Comparison of ENCODE assay signal across 28 cellular contexts in genomic region chr6:147418523-147418922, GRCh38.
DNase-seq lines count a peak whose midpoint lies in the region; ATAC-seq and TF ChIP-seq lines count a peak whose summit lies in the region.
"Had no signal": no experiment of that assay in that cellular context is flagged by ENCODE, and none has a peak within 500 bp of the region (broad histone marks: within the 10 kb centered on the region; RNA-seq: fewer than 3 reads in every experiment).

No MANE protein-coding gene starts in this region.

- H3K27ac Mint-ChIP-seq in activated CD4-positive, alpha-beta memory T cell treated with anti-CD3 and anti-CD28 coated beads, Interleukin-2, amount 10 ng/mL, durations not matched to agents 7 days and 5 days = no peak overlapping the region
- H3K27ac Mint-ChIP-seq: activated B cell treated with CpG ODN at 0.5 μM for 24 hours; activated naive CD8-positive, alpha-beta T cell treated with anti-CD3 and anti-CD28 coated beads for 36 hours; activated T-helper 1 cell treated with anti-CD3 and anti-CD28 coated beads, Interleukin-12 subunit alpha, Interleukin-12 subunit beta, Interleukin-2, Interleukin-4 antibody, amounts not matched to agents 30 ng/mL and 10 ng/mL and 1 ng/mL, durations not matched to agents 14 hours and 24 hours and 36 hours; natural killer cell treated with Interleukin-12 subunit alpha and Interleukin-12 subunit beta and Interleukin-15 and Interleukin-18, amount 100 ng/mL, for 72 hours; stimulated activated naive CD8-positive, alpha-beta T cell treated with anti-CD3 and anti-CD28 coated beads, Interleukin-15, Interleukin-2, amounts not matched to agents 100 ng/mL and 50 ng/mL, for 24 hours had no signal

- CTCF ChIA-PET in activated CD4-positive, alpha-beta memory T cell treated with anti-CD3 and anti-CD28 coated beads, Interleukin-2, amount 10 ng/mL, durations not matched to agents 7 days and 5 days (lab: Charles Lee) = no interaction called here

- H3K4me3 ChIP-seq in epithelial cell of esophagus (ENCODE audit: low read length) (no peak overlapping the region), colonic mucosa (no peak overlapping the region)
- H3K4me3 ChIP-seq: body of pancreas, coronary artery, upper lobe of left lung had no signal

- ATAC-seq in GM18498 (IDR thresholded peaks at IDR 0.05; ENCODE audit: unreplicated experiment) = peak; percentile 60
- ATAC-seq in GM21526 (IDR thresholded peaks at IDR 0.05; ENCODE audit: low FRiP score, unreplicated experiment) = peak; percentile 69
- peak; percentile 48 for ATAC-seq in HG03097 (IDR thresholded peaks at IDR 0.05; ENCODE audit: low FRiP score, unreplicated experiment)
- ATAC-seq: body of pancreas; natural killer cell treated with Interleukin-12 subunit alpha and Interleukin-12 subunit beta and Interleukin-15 and Interleukin-18, amount 100 ng/mL, for 72 hours had no signal

- DNase-seq in epithelial cell of esophagus (ENCODE audit: low read depth) (peak; percentile 17), colonic mucosa (no peak)
- no peak for DNase-seq in activated CD4-positive, alpha-beta memory T cell treated with anti-CD3 and anti-CD28 coated beads, Interleukin-2, amount 10 ng/mL, durations not matched to agents 7 days and 5 days
- DNase-seq in activated naive CD4-positive, alpha-beta T cell treated with Interleukin-2 at 50 U/mL for 16 hours = no peak
- no peak for DNase-seq in stimulated activated CD4-positive, alpha-beta T cell treated with anti-CD3 and anti-CD28 coated beads, Interleukin-2, amount 100 ng/mL, for 48 hours
- DNase-seq: activated B cell treated with CpG ODN at 0.5 μM for 24 hours; activated naive CD8-positive, alpha-beta T cell treated with anti-CD3 and anti-CD28 coated beads for 36 hours; body of pancreas; Calu3; foreskin fibroblast; GOT3; Karpas-422; kidney; mesenchymal stem cell; NCI-H1048; NCI-H2029 treated with DMSO at 0.1 percent for 48 hours; NCI-H446 treated with DMSO at 0.1 percent for 48 hours; SK-N-SH; stimulated activated CD4-positive, alpha-beta T cell treated with anti-CD3 and anti-CD28 coated beads, Interleukin-2, amount 100 ng/mL, for 24 hours; upper lobe of left lung had no signal

- H3K27ac ChIP-seq in colonic mucosa = no peak overlapping the region
- H3K27ac ChIP-seq: body of pancreas, coronary artery, parathyroid adenoma, upper lobe of left lung had no signal

- H3K36me3 Mint-ChIP-seq in activated CD4-positive, alpha-beta memory T cell treated with anti-CD3 and anti-CD28 coated beads, Interleukin-2, amount 10 ng/mL, durations not matched to agents 7 days and 5 days (ENCODE audit: low read depth) = no peaks in the 10 kb centered on the region
- H3K36me3 Mint-ChIP-seq: activated naive CD8-positive, alpha-beta T cell treated with anti-CD3 and anti-CD28 coated beads for 36 hours had no signal

- POLR2A ChIA-PET in activated CD4-positive, alpha-beta memory T cell treated with anti-CD3 and anti-CD28 coated beads, Interleukin-2, amount 10 ng/mL, durations not matched to agents 7 days and 5 days (lab: Charles Lee) = no interaction called here

- H3K36me3 ChIP-seq in colonic mucosa = no peaks in the 10 kb centered on the region
- H3K36me3 ChIP-seq: upper lobe of left lung had no signal

- H3K4me3 Mint-ChIP-seq in activated CD4-positive, alpha-beta memory T cell treated with anti-CD3 and anti-CD28 coated beads, Interleukin-2, amount 10 ng/mL, durations not matched to agents 7 days and 5 days = no peak overlapping the region
- H3K4me3 Mint-ChIP-seq: activated B cell treated with CpG ODN at 0.5 μM for 24 hours; activated naive CD8-positive, alpha-beta T cell treated with anti-CD3 and anti-CD28 coated beads for 36 hours; activated T-helper 1 cell treated with anti-CD3 and anti-CD28 coated beads, Interleukin-12 subunit alpha, Interleukin-12 subunit beta, Interleukin-2, Interleukin-4 antibody, amounts not matched to agents 30 ng/mL and 10 ng/mL and 1 ng/mL, durations not matched to agents 14 hours and 24 hours and 36 hours; natural killer cell treated with Interleukin-12 subunit alpha and Interleukin-12 subunit beta and Interleukin-15 and Interleukin-18, amount 100 ng/mL, for 72 hours; stimulated activated naive CD8-positive, alpha-beta T cell treated with anti-CD3 and anti-CD28 coated beads, Interleukin-15, Interleukin-2, amounts not matched to agents 100 ng/mL and 50 ng/mL, for 24 hours had no signal

- H3K4me1 ChIP-seq in colonic mucosa = no peaks in the 10 kb centered on the region
- H3K4me1 ChIP-seq: body of pancreas, parathyroid adenoma, upper lobe of left lung had no signal

- no peaks in the 10 kb centered on the region for H3K27me3 Mint-ChIP-seq in activated CD4-positive, alpha-beta memory T cell treated with anti-CD3 and anti-CD28 coated beads, Interleukin-2, amount 10 ng/mL, durations not matched to agents 7 days and 5 days
- H3K27me3 Mint-ChIP-seq: activated B cell treated with CpG ODN at 0.5 μM for 24 hours had no signal

- no peak overlapping the region for H3K9ac ChIP-seq in colonic mucosa (ENCODE audit: low read depth in 2 of 2, low read length in 2 of 2)
- H3K9ac ChIP-seq: parathyroid adenoma, SK-N-SH had no signal

- no peaks in the 10 kb centered on the region for H3K9me3 ChIP-seq in colonic mucosa
- H3K9me3 ChIP-seq: body of pancreas, SK-N-SH, upper lobe of left lung had no signal

- TF ChIP-seq CTCF in epithelial cell of esophagus (IDR thresholded peaks at IDR 0.05; ENCODE audit: insufficient read depth, low read depth, low read length, missing control alignments) = no peak
- TF ChIP-seq CTCF in colonic mucosa (IDR thresholded peaks at IDR 0.05) = no peak

- H3K9me3 Mint-ChIP-seq in activated CD4-positive, alpha-beta memory T cell treated with anti-CD3 and anti-CD28 coated beads, Interleukin-2, amount 10 ng/mL, durations not matched to agents 7 days and 5 days = peaks cover 2% of the 10 kb centered on the region
- H3K9me3 Mint-ChIP-seq: activated T-helper 1 cell treated with anti-CD3 and anti-CD28 coated beads, Interleukin-12 subunit alpha, Interleukin-12 subunit beta, Interleukin-2, Interleukin-4 antibody, amounts not matched to agents 30 ng/mL and 10 ng/mL and 1 ng/mL, durations not matched to agents 14 hours and 24 hours and 36 hours; stimulated activated naive CD8-positive, alpha-beta T cell treated with anti-CD3 and anti-CD28 coated beads, Interleukin-15, Interleukin-2, amounts not matched to agents 100 ng/mL and 50 ng/mL, for 24 hours had no signal

- intact Hi-C loops in colonic mucosa (cut with DNase I) = no loop called here

- H3K4me1 Mint-ChIP-seq in activated CD4-positive, alpha-beta memory T cell treated with anti-CD3 and anti-CD28 coated beads, Interleukin-2, amount 10 ng/mL, durations not matched to agents 7 days and 5 days = no peaks in the 10 kb centered on the region
- H3K4me1 Mint-ChIP-seq: activated naive CD8-positive, alpha-beta T cell treated with anti-CD3 and anti-CD28 coated beads for 36 hours had no signal

- H3K27me3 ChIP-seq in colonic mucosa = no peaks in the 10 kb centered on the region
- H3K27me3 ChIP-seq: body of pancreas, upper lobe of left lung had no signal
